Comparison of ENCODE assay signal across 21 cellular contexts in the genomic region with DNA sequence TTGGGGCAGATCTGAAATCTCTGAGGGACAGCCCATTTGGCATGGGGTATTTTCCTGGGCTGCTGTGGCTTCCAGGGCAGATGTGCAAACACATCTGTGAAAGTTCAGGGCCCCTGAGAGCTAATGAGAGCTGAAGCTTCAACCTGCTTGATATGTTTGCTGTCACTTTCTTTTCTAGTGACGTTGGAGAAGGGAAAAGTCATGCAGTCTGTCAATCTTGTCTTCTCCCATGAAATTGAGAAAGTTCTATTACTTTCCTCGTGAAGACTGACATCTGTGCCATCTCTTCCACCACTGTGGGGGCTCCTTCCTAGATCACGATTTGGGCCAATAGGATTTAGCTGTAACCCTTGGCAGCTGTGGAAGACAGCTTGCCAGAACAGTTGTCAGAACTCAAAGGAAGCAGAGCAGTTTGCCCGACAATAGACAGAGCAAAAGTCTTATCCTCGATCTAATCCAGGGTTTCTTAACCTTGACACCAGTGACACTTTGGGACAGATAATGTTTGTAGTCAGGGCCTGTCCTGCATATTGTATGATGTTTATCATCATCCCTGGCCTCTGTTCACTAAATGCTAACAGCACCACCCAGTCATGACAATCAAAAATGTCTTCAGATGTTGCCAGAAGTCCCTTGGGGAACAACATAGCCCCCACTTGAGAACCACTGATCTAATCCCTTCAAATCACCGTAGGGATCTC.
DNase-seq lines count a peak whose midpoint lies in the region; ATAC-seq and TF ChIP-seq lines count a peak whose summit lies in the region.
"Had no signal": no experiment of that assay in that cellular context is flagged by ENCODE, and none has a peak within 500 bp of the region (broad histone marks: within the 10 kb centered on the region; RNA-seq: fewer than 3 reads in every experiment).

No MANE protein-coding gene starts in this region.

- H3K27ac Mint-ChIP-seq in glutamatergic neuron (ENCODE audit: unreplicated experiment) = no peak overlapping the region
- H3K27ac Mint-ChIP-seq: CD4-positive, CD25-positive, alpha-beta regulatory T cell; CD8-positive, alpha-beta memory T cell had no signal

- H4K20me1 ChIP-seq in neural cell (ENCODE audit: insufficient read depth) = no peaks in the 10 kb centered on the region
- no peaks in the 10 kb centered on the region for H4K20me1 ChIP-seq in mammary epithelial cell (ENCODE audit: insufficient read depth, low read length)

- H3K9me2 ChIP-seq in neural cell (ENCODE audit: insufficient read depth, low read length) = no peaks in the 10 kb centered on the region

- no TSS peak for BruUV-seq in mammary epithelial cell (replicated peaks; lab: Mats Ljungman, UMichigan)

- H3K27me3 ChIP-seq in WERI-Rb-1 (ENCODE audit: insufficient read depth, low read depth, severe bottlenecking) (no peaks in the 10 kb centered on the region), neural cell (ENCODE audit: insufficient read depth, low read depth, low read length) (no peaks in the 10 kb centered on the region), mammary epithelial cell (ENCODE audit: insufficient read depth, low read length) (no peaks in the 10 kb centered on the region)
- H3K27me3 ChIP-seq: BE2C had no signal

- CTCF ChIA-PET in mammary epithelial cell (lab: Charles Lee; ENCODE audit: low non-redundant PET) = no interaction called here

- no peak for TF ChIP-seq CTCF in WERI-Rb-1 (IDR thresholded peaks at IDR 0.05; ENCODE audit: low read depth, low read length)
- TF ChIP-seq CTCF in neural cell (IDR thresholded peaks at IDR 0.05; ENCODE audit: poor library complexity, severe bottlenecking) = no peak
- no peak for TF ChIP-seq CTCF in mammary epithelial cell (conservative IDR thresholded peaks at IDR 0.05 in 1 of 2, IDR thresholded peaks at IDR 0.05 in 1 of 2; ENCODE audit: extremely low read depth in 1 of 2, insufficient read depth in 1 of 2, low read depth in 1 of 2, low read length in 2 of 2)
- no peak for TF ChIP-seq CTCF in glutamatergic neuron (IDR thresholded peaks at IDR 0.05; ENCODE audit: partially characterized antibody, unreplicated experiment)

- WGBS in mammary epithelial cell (ENCODE audit: low coverage, missing lambda C conversion rate) = 78% methylated on average over 6 of the region's 6 CpGs

- peak; percentile 82 for TF ChIP-seq EP300 in neural cell (conservative IDR thresholded peaks at IDR 0.05; ENCODE audit: poor library complexity, severe bottlenecking)

- TF ChIP-seq RAD21 in neural cell (conservative IDR thresholded peaks at IDR 0.05) = no peak

- H3K9me3 Mint-ChIP-seq in glutamatergic neuron (ENCODE audit: unreplicated experiment) = no peaks in the 10 kb centered on the region
- H3K9me3 Mint-ChIP-seq: CD4-positive, CD25-positive, alpha-beta regulatory T cell; CD8-positive, alpha-beta memory T cell had no signal

- no peak overlapping the region for H3K4me2 ChIP-seq in neural cell (ENCODE audit: low read length)
- no peak overlapping the region for H3K4me2 ChIP-seq in mammary epithelial cell (ENCODE audit: insufficient read depth, low read depth, low read length)

- no peaks in the 10 kb centered on the region for H3K27me3 Mint-ChIP-seq in glutamatergic neuron (ENCODE audit: unreplicated experiment)
- H3K27me3 Mint-ChIP-seq: CD4-positive, CD25-positive, alpha-beta regulatory T cell; CD8-positive, alpha-beta memory T cell had no signal

- no peaks in the 10 kb centered on the region for H3K36me3 ChIP-seq in WERI-Rb-1
- no peaks in the 10 kb centered on the region for H3K36me3 ChIP-seq in neural cell (ENCODE audit: insufficient read depth, low read length)
- no peaks in the 10 kb centered on the region for H3K36me3 ChIP-seq in mammary epithelial cell (ENCODE audit: insufficient read depth, low read length)
- H3K36me3 ChIP-seq: BE2C, HAP-1 had no signal

- intact Hi-C loops in mammary epithelial cell (cut with micrococcal nuclease) = no loop called here

- dilution Hi-C loops in mammary epithelial cell (cut with HindIII; ENCODE audit: low sequenced_read_pairs) = no loop called here

- H3K27ac ChIP-seq in WERI-Rb-1 (no peak overlapping the region), neural cell (ENCODE audit: low read length) (peak overlapping the region; percentile 30), mammary epithelial cell (ENCODE audit: insufficient read depth, low read depth, low read length) (no peak overlapping the region)
- H3K27ac ChIP-seq: GM23248, HL-60 had no signal

- no peaks in the 10 kb centered on the region for H3K4me1 ChIP-seq in mammary epithelial cell (ENCODE audit: insufficient read depth, low read length)
- H3K4me1 ChIP-seq: HAP-1 had no signal

- DNase-seq in NCI-H2171 treated with DMSO at 0.1 percent for 48 hours (lab: John Stamatoyannopoulos, UW) = peak; percentile 28
- DNase-seq in NCI-H2171 (lab: John Stamatoyannopoulos, UW) = no peak
- peak; percentile 35 for DNase-seq in NCI-H524 treated with DMSO at 0.1 percent for 48 hours (lab: John Stamatoyannopoulos, UW)
- peak; percentile 32 for DNase-seq in WERI-Rb-1
- no peak for DNase-seq in mammary epithelial cell
- no peak for DNase-seq in glutamatergic neuron
- DNase-seq: 8988T; BE2C; C1 segment of cervical spinal cord; CD4-positive, CD25-positive, alpha-beta regulatory T cell; CD8-positive, alpha-beta memory T cell; COR-L47; DND-41; EL had no signal

- no peaks in the 10 kb centered on the region for H3K4me1 Mint-ChIP-seq in glutamatergic neuron (ENCODE audit: low read depth, unreplicated experiment)
- H3K4me1 Mint-ChIP-seq: CD4-positive, CD25-positive, alpha-beta regulatory T cell; CD8-positive, alpha-beta memory T cell had no signal

- no peak overlapping the region for H3K4me3 Mint-ChIP-seq in glutamatergic neuron (ENCODE audit: unreplicated experiment)
- H3K4me3 Mint-ChIP-seq: CD4-positive, CD25-positive, alpha-beta regulatory T cell; CD8-positive, alpha-beta memory T cell had no signal

- no peaks in the 10 kb centered on the region for H3F3A ChIP-seq in neural cell (ENCODE audit: insufficient read depth, low read length, poor library complexity, severe bottlenecking)

- H3K4me3 ChIP-seq in WERI-Rb-1 (ENCODE audit: low read depth, low read length) (no peak overlapping the region), neural cell (ENCODE audit: low read length) (no peak overlapping the region), mammary epithelial cell (replicated peaks in 1 of 3; ENCODE audit: insufficient read depth in 1 of 3, low read depth in 2 of 3, low read length in 3 of 3) (no peak overlapping the region)
- H3K4me3 ChIP-seq: GM12878, GM23248, HAP-1, K562 had no signal

- no peak overlapping the region for H2AFZ ChIP-seq in neural cell (ENCODE audit: low read depth, low read length)
- no peak overlapping the region for H2AFZ ChIP-seq in mammary epithelial cell (ENCODE audit: low read depth, low read length)
- H2AFZ ChIP-seq: GM23248 had no signal

- H3K79me2 ChIP-seq in neural cell (replicated peaks; ENCODE audit: insufficient read depth, low read length) = no peaks in the 10 kb centered on the region
- no peaks in the 10 kb centered on the region for H3K79me2 ChIP-seq in mammary epithelial cell (ENCODE audit: insufficient read depth, low read length)

- in situ Hi-C loops in mammary epithelial cell (cut with MboI; ENCODE audit: low sequenced_read_pairs in 2 of 2) = no loop called here

- no peaks in the 10 kb centered on the region for H3K36me3 Mint-ChIP-seq in glutamatergic neuron (ENCODE audit: unreplicated experiment)
- H3K36me3 Mint-ChIP-seq: CD4-positive, CD25-positive, alpha-beta regulatory T cell; CD8-positive, alpha-beta memory T cell had no signal

- H3K9ac ChIP-seq in neural cell (ENCODE audit: low read length) = no peak overlapping the region
- no peak overlapping the region for H3K9ac ChIP-seq in mammary epithelial cell (ENCODE audit: insufficient read depth, low read length)
- H3K9ac ChIP-seq: GM23248 had no signal

- H3K9me3 ChIP-seq in WERI-Rb-1 (ENCODE audit: severe bottlenecking) = no peaks in the 10 kb centered on the region
- H3K9me3 ChIP-seq in neural cell (ENCODE audit: low read length) = no peaks in the 10 kb centered on the region
- no peaks in the 10 kb centered on the region for H3K9me3 ChIP-seq in mammary epithelial cell (replicated peaks; ENCODE audit: insufficient read depth, low read length)
- H3K9me3 ChIP-seq: BE2C, HAP-1 had no signal

- ATAC-seq in GM21526 (IDR thresholded peaks at IDR 0.05; ENCODE audit: low FRiP score, unreplicated experiment) = no peak
- ATAC-seq: GM12878, K562 had no signal

TF ChIP-seq in neural cell, 6 proteins besides CTCF, POLR2A, EP300 and RAD21:
- TF ChIP-seq POLR2AphosphoS5 (IDR thresholded peaks at IDR 0.05) = peak; percentile 57
- TF ChIP-seq, protein P1, sequence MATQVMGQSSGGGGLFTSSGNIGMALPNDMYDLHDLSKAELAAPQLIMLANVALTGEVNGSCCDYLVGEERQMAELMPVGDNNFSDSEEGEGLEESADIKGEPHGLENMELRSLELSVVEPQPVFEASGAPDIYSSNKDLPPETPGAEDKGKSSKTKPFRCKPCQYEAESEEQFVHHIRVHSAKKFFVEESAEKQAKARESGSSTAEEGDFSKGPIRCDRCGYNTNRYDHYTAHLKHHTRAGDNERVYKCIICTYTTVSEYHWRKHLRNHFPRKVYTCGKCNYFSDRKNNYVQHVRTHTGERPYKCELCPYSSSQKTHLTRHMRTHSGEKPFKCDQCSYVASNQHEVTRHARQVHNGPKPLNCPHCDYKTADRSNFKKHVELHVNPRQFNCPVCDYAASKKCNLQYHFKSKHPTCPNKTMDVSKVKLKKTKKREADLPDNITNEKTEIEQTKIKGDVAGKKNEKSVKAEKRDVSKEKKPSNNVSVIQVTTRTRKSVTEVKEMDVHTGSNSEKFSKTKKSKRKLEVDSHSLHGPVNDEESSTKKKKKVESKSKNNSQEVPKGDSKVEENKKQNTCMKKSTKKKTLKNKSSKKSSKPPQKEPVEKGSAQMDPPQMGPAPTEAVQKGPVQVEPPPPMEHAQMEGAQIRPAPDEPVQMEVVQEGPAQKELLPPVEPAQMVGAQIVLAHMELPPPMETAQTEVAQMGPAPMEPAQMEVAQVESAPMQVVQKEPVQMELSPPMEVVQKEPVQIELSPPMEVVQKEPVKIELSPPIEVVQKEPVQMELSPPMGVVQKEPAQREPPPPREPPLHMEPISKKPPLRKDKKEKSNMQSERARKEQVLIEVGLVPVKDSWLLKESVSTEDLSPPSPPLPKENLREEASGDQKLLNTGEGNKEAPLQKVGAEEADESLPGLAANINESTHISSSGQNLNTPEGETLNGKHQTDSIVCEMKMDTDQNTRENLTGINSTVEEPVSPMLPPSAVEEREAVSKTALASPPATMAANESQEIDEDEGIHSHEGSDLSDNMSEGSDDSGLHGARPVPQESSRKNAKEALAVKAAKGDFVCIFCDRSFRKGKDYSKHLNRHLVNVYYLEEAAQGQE (IDR thresholded peaks at IDR 0.05; ENCODE audit: borderline replicate concordance) = no peak

Comparison
In these comparisons a context has a peak if more than half of its experiments do, and no peak if none do; other contexts are left out.
1. DNase-seq: peak in NCI-H2171 treated with DMSO at 0.1 percent for 48 hours (single experiment), NCI-H524 treated with DMSO at 0.1 percent for 48 hours (single experiment) and WERI-Rb-1 (single experiment); none in NCI-H2171 (single experiment), mammary epithelial cell (single experiment) and glutamatergic neuron (single experiment).